Comparison of ENCODE assay signal across 21 cellular contexts in the genomic region with DNA sequence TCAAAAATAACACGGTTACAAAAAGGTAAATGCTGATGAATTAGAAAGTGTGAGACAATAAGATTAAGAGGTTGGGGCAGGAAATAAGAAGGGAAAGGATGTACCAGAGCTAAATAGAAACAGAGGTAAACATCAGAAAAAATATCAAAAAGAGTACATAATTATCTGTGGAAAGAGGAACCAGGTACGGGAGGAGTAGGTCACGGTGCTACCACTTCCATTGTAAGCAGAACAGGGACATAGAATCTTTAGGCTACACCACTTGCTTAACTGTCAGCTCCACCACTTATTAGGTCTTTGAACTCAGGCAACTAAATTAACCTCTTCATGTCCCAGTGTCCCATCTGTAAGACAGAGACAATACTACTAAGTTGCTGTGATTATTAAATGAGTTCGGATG.
"Had no signal": no experiment of that assay in that cellular context is flagged by ENCODE, and none has a peak within 500 bp of the region (broad histone marks: within the 10 kb centered on the region; RNA-seq: fewer than 3 reads in every experiment).

No MANE protein-coding gene starts in this region.

- H3K27me3 Mint-ChIP-seq: progenitor cell of endocrine pancreas had no signal

- H3K9me3 Mint-ChIP-seq: nephron, neural progenitor cell had no signal

- H3K4me3 Mint-ChIP-seq: naive thymus-derived CD4-positive, alpha-beta T cell; nephron; neural progenitor cell had no signal

- ATAC-seq: foreskin keratinocyte; gastroesophageal sphincter; heart left ventricle; left lung; naive thymus-derived CD4-positive, alpha-beta T cell; sciatic nerve; stimulated activated naive CD8-positive, alpha-beta T cell treated with anti-CD3 and anti-CD28 coated beads, Interleukin-15, Interleukin-2, amounts not matched to agents 100 U/mL and 50 U/mL, for 24 hours had no signal

- H3K36me3 Mint-ChIP-seq: naive thymus-derived CD4-positive, alpha-beta T cell; neural progenitor cell had no signal

- H3K27ac Mint-ChIP-seq: naive thymus-derived CD4-positive, alpha-beta T cell; nephron; neural progenitor cell; progenitor cell of endocrine pancreas had no signal

- DNase-seq: dermis blood vessel endothelial cell; effector memory CD4-positive, alpha-beta T cell; foreskin keratinocyte; heart left ventricle; kidney; left lung; mesendoderm; midbrain; naive thymus-derived CD4-positive, alpha-beta T cell; stimulated activated CD4-positive, alpha-beta T cell treated with anti-CD3 and anti-CD28 coated beads, Interleukin-12 subunit alpha, Interleukin-12 subunit beta, amount 100 ng/mL, for 4 hours; stimulated activated CD4-positive, alpha-beta T cell treated with anti-CD3 and anti-CD28 coated beads, Interleukin-1b, Interleukin-23, amount 100 ng/mL, for 48 hours; stimulated activated CD4-positive, alpha-beta T cell treated with anti-CD3 and anti-CD28 coated beads, Interleukin-4, amount 100 ng/mL, for 1 hour; stimulated activated CD8-positive, alpha-beta memory T cell treated with anti-CD3 and anti-CD28 coated beads, Interleukin-4, amount 100 ng/mL, for 48 hours; stimulated activated naive CD8-positive, alpha-beta T cell treated with anti-CD3 and anti-CD28 coated beads, Interleukin-15, Interleukin-2, amounts not matched to agents 100 U/mL and 50 U/mL, for 24 hours; substantia nigra; upper lobe of left lung had no signal

- H3K4me1 Mint-ChIP-seq: neural progenitor cell had no signal
